ENCODE assay signal across 8 cellular contexts in genomic region chr17:47511701-47512146, GRCh38. TPM values are rescaled to one million over a fixed set of nuclear protein-coding genes. Genes with fewer than 3 reads are reported as not detected.
DNase-seq lines count a peak whose midpoint lies in the region; ATAC-seq, FAIRE-seq and TF ChIP-seq lines count a peak whose summit lies in the region.
"Not testable (repeated sequence)": the region's sequence is repeated elsewhere in the genome, so short reads cannot be mapped to it uniquely, and the experiment has no call there.

No MANE protein-coding gene starts in this region.

- H3K36me3 ChIP-seq in H1 (ENCODE audit: control insufficient read depth in 2 of 4, insufficient read depth in 4 of 4, low read length in 3 of 4); mucosa of descending colon (ENCODE audit: low read depth); thyroid gland: not testable (repeated sequence)

- ATAC-seq in right cardiac atrium (peak; percentile 89 to 98), mucosa of descending colon (peak; percentile 78)

- not testable (repeated sequence) for H4K8ac ChIP-seq in H1 (ENCODE audit: extremely low read depth, insufficient read depth, low read length)

- CTCF ChIA-PET in H1 (lab: Charles Lee; ENCODE audit: partially characterized antibody) = interaction anchor here (1.2 kb wide), 1 partner anchor 104 kb away, joined by 3 read pairs; no protein-coding TSS in a partner anchor

- H3K27me3 ChIP-seq in H1 (replicated peaks in 1 of 4; ENCODE audit: control insufficient read depth in 3 of 4, extremely low read depth in 1 of 4, insufficient read depth in 3 of 4, low read length in 3 of 4); right cardiac atrium (ENCODE audit: control insufficient read depth, insufficient read depth); thyroid gland: not testable (repeated sequence)

- H3K9me3 ChIP-seq in H1 (ENCODE audit: insufficient read depth in 2 of 2, low read depth in 1 of 2, low read length in 1 of 2); right cardiac atrium (ENCODE audit: control insufficient read depth, low read length); mucosa of descending colon; thyroid gland: not testable (repeated sequence)

- H3K4me1 ChIP-seq in H1 (replicated peaks in 1 of 4; ENCODE audit: control insufficient read depth in 3 of 4, insufficient read depth in 4 of 4, low read length in 3 of 4); right cardiac atrium (ENCODE audit: control insufficient read depth, insufficient read depth, low read length); mucosa of descending colon (ENCODE audit: low read depth); thyroid gland: not testable (repeated sequence)

- 36% methylated on average over 3 of the region's 3 CpGs; no CpG with 5 or more reads in 1 of the 2 experiments for whole genome bisulfite sequencing in H1 (ENCODE audit: extremely low coverage in 1 of 2, insufficient coverage in 1 of 2, insufficient read length in 1 of 2, insufficient replicate concordance in 2 of 2, low coverage in 1 of 2, low lambda C conversion rate in 2 of 2, missing lambda C conversion rate in 1 of 2), 2 experiments
- WGBS in right cardiac atrium = 16% methylated on average over 3 of the region's 3 CpGs
- WGBS in thyroid gland, 2 donors = 5 to 32% methylated on average over 3 of the region's 3 CpGs

- not testable (repeated sequence) for H3K18ac ChIP-seq in H1 (ENCODE audit: extremely low read depth, low read length)

- FAIRE-seq in HTR-8/SVneo (lab: Jason Lieb, UNC) = peak; percentile 65
- not testable (repeated sequence) for FAIRE-seq in H1 (lab: Jason Lieb, UNC)

- H4K20me1 ChIP-seq in H1 (replicated peaks in 1 of 2; ENCODE audit: control insufficient read depth in 1 of 2, insufficient read depth in 2 of 2, low read length in 2 of 2) = not testable (repeated sequence)

- H3K4me3 ChIP-seq in H1 (ENCODE audit: extremely low read depth in 1 of 4, insufficient read depth in 2 of 4, low read depth in 3 of 4, low read length in 4 of 4); right cardiac atrium (ENCODE audit: low read length); mucosa of descending colon; thyroid gland (replicated peaks in 1 of 3): not testable (repeated sequence)

- not testable (repeated sequence) for H2BK20ac ChIP-seq in H1 (ENCODE audit: low read length)

- not testable (repeated sequence) for H3K23me2 ChIP-seq in H1 (ENCODE audit: low read depth, low read length)

- H3K4ac ChIP-seq in H1 (replicated peaks; ENCODE audit: insufficient read length, low read depth, low read length) = not testable (repeated sequence)

- H3K56ac ChIP-seq in H1 (replicated peaks; ENCODE audit: insufficient read length, low read depth, low read length) = not testable (repeated sequence)

- H3K27ac ChIP-seq in H1 (ENCODE audit: low read depth, low read length); right cardiac atrium (ENCODE audit: low read length): not testable (repeated sequence)
- peak overlapping the region; percentile 83 to 95 (median 91) for H3K27ac ChIP-seq in thyroid gland

- TF ChIP-seq RAD21 in H1 (IDR thresholded peaks at IDR 0.05 in 1 of 2, conservative IDR thresholded peaks at IDR 0.05 in 1 of 2; ENCODE audit: low read depth in 2 of 2, low read length in 2 of 2) = not testable (repeated sequence)

- H2BK120ac ChIP-seq in H1 (replicated peaks; ENCODE audit: low read depth, low read length) = not testable (repeated sequence)

- peak overlapping the region; percentile 96 for H2AFZ ChIP-seq in H1 (ENCODE audit: low read length)

- not testable (repeated sequence) for TF ChIP-seq CTCF in H1 (IDR thresholded peaks at IDR 0.05; ENCODE audit: control extremely low read depth in 1 of 3, insufficient read depth in 1 of 3, low read depth in 1 of 3, low read length in 3 of 3); mucosa of descending colon (IDR thresholded peaks at IDR 0.05); thyroid gland (IDR thresholded peaks at IDR 0.05)

- H3K4me2 ChIP-seq in H1 (ENCODE audit: insufficient read depth in 1 of 2, low read depth in 2 of 2, low read length in 2 of 2) = not testable (repeated sequence)

- not testable (repeated sequence) for H2BK12ac ChIP-seq in H1 (ENCODE audit: low read depth, low read length)

- TF ChIP-seq POLR2A in H1 (IDR thresholded peaks at IDR 0.05; ENCODE audit: control extremely low read depth in 1 of 2, low read depth in 2 of 2, low read length in 2 of 2); thyroid gland (IDR thresholded peaks at IDR 0.05): not testable (repeated sequence)

- not testable (repeated sequence) for H2AK5ac ChIP-seq in H1 (ENCODE audit: low read depth, low read length)

- not testable (repeated sequence) for H2BK5ac ChIP-seq in H1 (ENCODE audit: low read depth, low read length)

- not testable (repeated sequence) for H4K91ac ChIP-seq in H1 (replicated peaks; ENCODE audit: insufficient read length, low read length)

- TF ChIP-seq EP300 in H1 (IDR thresholded peaks at IDR 0.05; ENCODE audit: borderline replicate concordance in 1 of 2, low read depth in 2 of 2, low read length in 2 of 2) = not testable (repeated sequence)

- peak; percentile 31 for DNase-seq in DMS53 (lab: John Stamatoyannopoulos, UW)
- DNase-seq in HTR-8/SVneo (ENCODE audit: insufficient read length, low spot score); H1 (ENCODE audit: low read depth in 1 of 2, low spot score in 2 of 2): not testable (repeated sequence)
- DNase-seq in NOMO-1 (lab: John Stamatoyannopoulos, UW; ENCODE audit: unreplicated experiment in 2 of 2) = peak; percentile 35 to 51
- DNase-seq in UCSD-AML1 (lab: John Stamatoyannopoulos, UW; ENCODE audit: unreplicated experiment) = peak; percentile 57
- DNase-seq in right cardiac atrium = peak in 2 of 3 donors; percentile 28 to 65
- DNase-seq in mucosa of descending colon = peak in 2 of 3 donors; percentile 50 to 52
- peak; percentile 12 to 20 for DNase-seq in thyroid gland

- H3K14ac ChIP-seq in H1 (ENCODE audit: insufficient read length) = not testable (repeated sequence)

- H4K5ac ChIP-seq in H1 (ENCODE audit: insufficient read length, low read depth, low read length) = not testable (repeated sequence)

- H3K9ac ChIP-seq in H1 (replicated peaks in 1 of 4; ENCODE audit: extremely low read depth in 1 of 4, low read depth in 3 of 4, low read length in 3 of 4) = not testable (repeated sequence)

- POLR2A ChIA-PET in H1 (lab: Charles Lee; ENCODE audit: partially characterized antibody) = interaction anchor here (0.6 kb wide), 1 partner anchor 378 kb away, joined by 3 read pairs; no protein-coding TSS in a partner anchor

- not testable (repeated sequence) for H3K79me1 ChIP-seq in H1 (ENCODE audit: low read depth, low read length)

- intact Hi-C loops in right cardiac atrium (cut with DNase I); mucosa of descending colon (cut with DNase I, micrococcal nuclease); thyroid gland (cut with DNase I): not testable (repeated sequence)

- H3K23ac ChIP-seq in H1 (ENCODE audit: insufficient read length) = not testable (repeated sequence)

- not testable (repeated sequence) for H2BK15ac ChIP-seq in H1 (ENCODE audit: low read length)

- not testable (repeated sequence) for H3K79me2 ChIP-seq in H1 (ENCODE audit: control insufficient read depth in 1 of 2, insufficient read depth in 2 of 2, low read length in 2 of 2)

RNA-seq across cellular contexts. Expression of gene NPEPPS, which starts 19.2 kb away (rescaled TPM):
- total RNA-seq in H1 (2021; fragmentation: NEBNext Ultra II Directional; extraction: Animal tissue kit (Norgen Biotek cat#: 25700)) = 113 and 118 TPM in 2 replicates
- polyA plus RNA-seq in H1 (2011; rRNA removed) (53.6 and 56.5 TPM in 2 replicates), right cardiac atrium (37.8 TPM)
- 68.6 TPM for polyA plus RNA-seq in H1 (2011; cell fraction: cytosol; rRNA removed)
- 73.0 TPM for polyA plus RNA-seq in H1 (2011; cell fraction: nucleus; rRNA removed)
- polyA plus RNA-seq in H1 (2012, experiment 1 of 2) = 82.8 to 156 TPM (median 98.5 TPM) in 4 replicates
- polyA plus RNA-seq in H1 (2012, experiment 2 of 2) = 20.8 TPM
- 49.6 TPM for polyA plus RNA-seq in H1 (2013, experiment 1 of 2)
- 44.4 TPM for polyA plus RNA-seq in H1 (2013, experiment 2 of 2)
- 135 and 161 TPM in 2 replicates for polyA minus RNA-seq in H1 (2011; rRNA and poly(A)+ RNA removed)
- 110 TPM for polyA minus RNA-seq in H1 (2011; cell fraction: cytosol; rRNA and poly(A)+ RNA removed)
- polyA minus RNA-seq in H1 (2011; cell fraction: nucleus; rRNA and poly(A)+ RNA removed) = 97.8 TPM
- total RNA-seq in right cardiac atrium (10 to 100 TPM; 88.9 to 97.6 (median 91.8) TPM), mucosa of descending colon (100 to 1,000 TPM; 138 to 187 (median 160) TPM), thyroid gland (100 to 1,000 TPM in 3 of 4 donors, 10 to 100 TPM in 1; 78.9 to 150 (median 111) TPM)
